In genomic region chr2:88885275-88885674, GRCh38 we compare ENCODE assay signal across 18 cellular contexts.
DNase-seq lines count a peak whose midpoint lies in the region; ATAC-seq and TF ChIP-seq lines count a peak whose summit lies in the region.
"Had no signal": no experiment of that assay in that cellular context is flagged by ENCODE, and none has a peak within 500 bp of the region (broad histone marks: within the 10 kb centered on the region; RNA-seq: fewer than 3 reads in every experiment).

No MANE protein-coding gene starts in this region.

- H3K9ac ChIP-seq in colonic mucosa (ENCODE audit: low read depth in 2 of 2, low read length in 2 of 2), result no peak overlapping the region

- H2AFZ ChIP-seq in OCI-LY7 (ENCODE audit: low read length), result no peak overlapping the region

- H3K9me3 ChIP-seq in OCI-LY7 (ENCODE audit: low read length), result no peaks in the 10 kb centered on the region
- no peaks in the 10 kb centered on the region for H3K9me3 ChIP-seq in colonic mucosa
- H3K9me3 ChIP-seq: stomach had no signal

- CTCF ChIA-PET in OCI-LY7 (lab: Charles Lee; ENCODE audit: unreplicated experiment), result interaction anchor here (0.8 to 1.1 kb wide), 2 partner anchors 23 to 131 kb away, joined by 3 to 6 read pairs; no protein-coding TSS in a partner anchor

- TF ChIP-seq CTCF in OCI-LY7 (conservative IDR thresholded peaks at IDR 0.05; ENCODE audit: low read length) (no peak), colonic mucosa (IDR thresholded peaks at IDR 0.05) (no peak)

- H3K79me2 ChIP-seq in OCI-LY7 (ENCODE audit: insufficient read depth, low read depth, low read length), result peaks cover 85% of the 10 kb centered on the region

- H3K27ac ChIP-seq in OCI-LY7 (ENCODE audit: low read depth, low read length, poor library complexity, severe bottlenecking) (peak overlapping the region; percentile 100), colonic mucosa (no peak overlapping the region)
- H3K27ac ChIP-seq: stomach had no signal

- no peaks in the 10 kb centered on the region for H3K9me2 ChIP-seq in OCI-LY7 (ENCODE audit: insufficient read depth, low read length)

- peaks cover 47% of the 10 kb centered on the region for H3K36me3 ChIP-seq in OCI-LY7 (ENCODE audit: insufficient read depth, low read length)
- no peaks in the 10 kb centered on the region for H3K36me3 ChIP-seq in colonic mucosa
- H3K36me3 ChIP-seq: stomach had no signal

- no TSS peak for BruUV-seq in OCI-LY7 (replicated peaks; lab: Mats Ljungman, UMichigan)

- 0 out of 2 replicates have a peak, but pooled peaks cover 7% of the 10 kb centered on the region for H4K20me1 ChIP-seq in OCI-LY7 (ENCODE audit: insufficient read depth, low read length)

- POLR2A ChIA-PET in OCI-LY7 (lab: Charles Lee), result interaction anchor here (1.2 to 5.3 kb wide), 8 partner anchors 11 to 149 kb away, joined by 3 to 311 read pairs (median 46); no protein-coding TSS in a partner anchor

- H3K4me2 ChIP-seq in OCI-LY7 (ENCODE audit: low read length), result peak overlapping the region; percentile 97

- H3K4me3 ChIP-seq in OCI-LY7 (ENCODE audit: low read depth, low read length, poor library complexity, severe bottlenecking), result peak overlapping the region; percentile 97
- no peak overlapping the region for H3K4me3 ChIP-seq in colonic mucosa
- H3K4me3 ChIP-seq: lung, stomach had no signal

- ATAC-seq in GM18517 (IDR thresholded peaks at IDR 0.05; ENCODE audit: unreplicated experiment), result peak; percentile 75
- peak; percentile 48 for ATAC-seq in GM21515 (IDR thresholded peaks at IDR 0.05; ENCODE audit: unreplicated experiment)
- peak; percentile 73 for ATAC-seq in HG03066 (IDR thresholded peaks at IDR 0.05; ENCODE audit: low read depth, unreplicated experiment)
- no peak for ATAC-seq in GM21381 (IDR thresholded peaks at IDR 0.05; ENCODE audit: unreplicated experiment)
- ATAC-seq: activated CD4-positive, CD25-positive, alpha-beta regulatory T cell treated with anti-CD3 and anti-CD28 coated beads, Interleukin-2, amount 50 U/mL, for 24 hours; activated T-cell treated with anti-CD3 and anti-CD28 coated beads, Interleukin-2, amount 50 U/mL, for 72 hours; HCT116; PC-3 had no signal

- H3K4me1 ChIP-seq in OCI-LY7 (ENCODE audit: insufficient read depth, low read length, poor library complexity, severe bottlenecking) (peaks cover 63% of the 10 kb centered on the region), colonic mucosa (no peaks in the 10 kb centered on the region)

- intact Hi-C loops in OCI-LY7 (cut with micrococcal nuclease; ENCODE audit: unreplicated experiment) (loop anchor here (1.0 kb wide), 2 partner anchors 47 to 53 kb away; no protein-coding TSS in a partner anchor), colonic mucosa (cut with DNase I) (no loop called here)

- DNase-seq in OCI-LY7 (ENCODE audit: low spot score) (peak; percentile 89), NCI-H146 (lab: John Stamatoyannopoulos, UW) (no peak), colonic mucosa (no peak)
- DNase-seq in stimulated activated CD4-positive, alpha-beta T cell treated with anti-CD3 and anti-CD28 coated beads, Interleukin-1b, Interleukin-23, amount 100 ng/mL, for 48 hours, result no peak
- DNase-seq: activated T-cell treated with anti-CD3 and anti-CD28 coated beads, Interleukin-2, amount 50 U/mL, for 72 hours; AML-193; DMS79 treated with DMSO at 0.1 percent for 48 hours; NCI-H345; nephron progenitor cell; PC-3; stomach had no signal

- no peaks in the 10 kb centered on the region for H3K27me3 ChIP-seq in colonic mucosa
